ENCODE assay signal across 8 cellular contexts in the genomic region with DNA sequence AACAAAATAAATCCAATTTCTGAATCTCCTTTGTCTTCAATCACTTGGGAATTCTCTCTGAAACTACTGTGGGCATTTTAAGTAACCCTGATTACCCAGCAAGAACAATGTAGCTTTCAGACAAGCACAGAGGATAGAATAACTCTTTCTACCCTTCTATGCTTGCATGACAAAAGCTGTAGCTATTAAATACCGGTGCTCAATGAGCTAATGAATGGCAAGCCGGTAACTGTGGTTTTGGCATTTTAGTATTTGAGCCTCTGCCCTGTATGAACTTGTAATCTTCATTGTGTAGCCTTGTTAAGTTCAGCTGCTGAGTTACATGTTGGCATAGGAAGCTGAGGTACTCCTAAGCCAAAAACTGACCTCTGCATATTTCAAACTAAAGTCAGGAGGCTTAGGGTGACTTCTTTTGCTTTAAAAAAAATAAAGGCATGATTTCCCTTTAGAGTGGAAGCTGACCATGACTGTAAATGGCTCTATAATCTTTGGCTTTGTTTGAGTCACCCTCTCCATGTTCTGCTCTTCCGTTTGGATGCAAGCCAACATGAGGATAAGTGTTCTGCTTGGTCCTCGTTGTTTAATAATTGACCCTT.
DNase-seq lines count a peak whose midpoint lies in the region; ATAC-seq, FAIRE-seq and TF ChIP-seq lines count a peak whose summit lies in the region.

No MANE protein-coding gene starts in this region.

- peak overlapping the region; percentile 76 for H3K4me3 Mint-ChIP-seq in activated naive CD8-positive, alpha-beta T cell

- H3K4me3 ChIP-seq in heart left ventricle (no peak overlapping the region), kidney (ENCODE audit: low read length in 2 of 2) (no peak overlapping the region), vagina (no peak overlapping the region)

- H3K9me3 ChIP-seq in heart left ventricle (no peaks in the 10 kb centered on the region), kidney (ENCODE audit: control insufficient read depth in 1 of 2, low read length in 2 of 2) (no peaks in the 10 kb centered on the region), vagina (no peaks in the 10 kb centered on the region)

- H3K4me1 ChIP-seq in heart left ventricle (peaks cover 0 to 61% (median 45%) of the 10 kb centered on the region in 12 donors), kidney (ENCODE audit: control insufficient read depth in 1 of 2, insufficient read depth in 1 of 2, low read depth in 1 of 2, low read length in 2 of 2) (peaks cover 32 to 36% of the 10 kb centered on the region in 2 donors), vagina (peaks cover 55% of the 10 kb centered on the region)

- peaks cover 45% of the 10 kb centered on the region for H3K36me3 Mint-ChIP-seq in activated naive CD8-positive, alpha-beta T cell

- H3K9me3 Mint-ChIP-seq in activated naive CD8-positive, alpha-beta T cell (ENCODE audit: low read depth) = no peaks in the 10 kb centered on the region

- H3K4me1 Mint-ChIP-seq in activated naive CD8-positive, alpha-beta T cell (ENCODE audit: low read depth) = peaks cover 92% of the 10 kb centered on the region

- H3K27ac ChIP-seq in heart left ventricle (peak overlapping the region in 11 of 12 donors; percentile 68 to 88 (median 77)), kidney (ENCODE audit: low read depth in 2 of 2, low read length in 2 of 2) (peak overlapping the region; percentile 7 to 61), vagina (peak overlapping the region; percentile 53)

- TF ChIP-seq CTCF in heart left ventricle (IDR thresholded peaks at IDR 0.05) (no peak), kidney (IDR thresholded peaks at IDR 0.05; ENCODE audit: borderline replicate concordance, extremely low read depth, insufficient read depth) (no peak), vagina (IDR thresholded peaks at IDR 0.05) (no peak)

- H3K27me3 ChIP-seq in heart left ventricle (no peaks in the 10 kb centered on the region), vagina (no peaks in the 10 kb centered on the region)

- H3K36me3 ChIP-seq in heart left ventricle (peaks cover 0 to 4% (median 0%) of the 10 kb centered on the region in 9 donors), kidney (ENCODE audit: control insufficient read depth in 1 of 2, insufficient read depth in 2 of 2, low read length in 2 of 2) (no peaks in the 10 kb centered on the region), vagina (peaks cover 0 to 3% of the 10 kb centered on the region in 2 donors)

- intact Hi-C loops in heart left ventricle (cut with DNase I) = loop anchor here in 2 of 10 donors (5.0 kb wide), 1 partner anchor 47 kb away; no protein-coding TSS in a partner anchor
- intact Hi-C loops in cardiac septum (cut with DNase I) = loop anchor here (2.0 kb wide), 1 partner anchor 54 kb away; no protein-coding TSS in a partner anchor
- intact Hi-C loops in kidney (cut with DNase I) = no loop called here
- intact Hi-C loops in vagina (cut with DNase I) = no loop called here

- FAIRE-seq in kidney (lab: Jason Lieb, UNC) = peak; percentile 38

- H3K27ac Mint-ChIP-seq in activated naive CD8-positive, alpha-beta T cell = peak overlapping the region; percentile 96

- H3K9ac ChIP-seq in kidney (ENCODE audit: low read length in 2 of 2) = peak overlapping the region in 1 of 2 donors; percentile 4

- TF ChIP-seq POLR2A in heart left ventricle (IDR thresholded peaks at IDR 0.05) (no peak), vagina (IDR thresholded peaks at IDR 0.05) (no peak)

- H3K27me3 Mint-ChIP-seq in activated naive CD8-positive, alpha-beta T cell = no peaks in the 10 kb centered on the region

- 7 to 23% (median 16%) methylated on average over 4 of the region's 4 CpGs for WGBS in heart left ventricle, 4 donors

- ATAC-seq in heart left ventricle = peak in 2 of 4 donors; percentile 31 to 36
- no peak for ATAC-seq in GM21423 (IDR thresholded peaks at IDR 0.05; ENCODE audit: unreplicated experiment)
- no peak for ATAC-seq in HG02870 (IDR thresholded peaks at IDR 0.05; ENCODE audit: unreplicated experiment)

- DNase-seq in heart left ventricle = peak in 1 of 5 donors; percentile 51
- no peak for DNase-seq in cardiac septum (ENCODE audit: low spot score)
- no peak for DNase-seq in kidney
- DNase-seq in vagina (ENCODE audit: extremely low spot score in 2 of 2) = no peak
- no peak for DNase-seq in stimulated activated CD4-positive, alpha-beta T cell treated with anti-CD3 and anti-CD28 coated beads, Interleukin-4, amount 100 ng/mL, for 4 hours
